Comparison of ENCODE assay signal across 23 cellular contexts in the genomic region with DNA sequence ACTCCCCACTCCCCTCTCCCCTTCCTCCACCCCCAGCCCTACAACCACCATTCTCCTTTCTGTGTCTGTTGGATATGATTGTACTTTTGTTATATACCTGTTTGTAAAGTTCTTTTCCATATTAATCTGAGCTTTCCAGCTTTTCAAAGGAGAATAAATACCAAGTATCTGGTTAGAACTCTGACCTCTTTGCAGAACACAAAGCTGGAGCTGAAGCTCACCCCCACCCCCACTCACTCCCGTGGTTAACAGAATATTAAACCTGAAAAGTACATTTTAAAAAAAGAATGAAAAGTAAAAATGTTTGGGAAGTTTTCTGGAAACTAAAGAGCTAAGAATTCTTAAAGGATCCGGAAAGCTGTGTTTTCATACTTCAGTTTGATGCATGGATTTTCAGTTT.
"Had no signal": no experiment of that assay in that cellular context is flagged by ENCODE, and none has a peak within 500 bp of the region (broad histone marks: within the 10 kb centered on the region; RNA-seq: fewer than 3 reads in every experiment).

No MANE protein-coding gene starts in this region.

- H3K4me1 ChIP-seq: adrenal gland had no signal

- H3K36me3 Mint-ChIP-seq: activated naive CD8-positive, alpha-beta T cell treated with anti-CD3 and anti-CD28 coated beads, Interleukin-2, amount 10 ng/mL, durations not matched to agents 7 days and 5 days; IgD-negative memory B cell had no signal

- H3K4me3 Mint-ChIP-seq: activated CD8-positive, alpha-beta T cell treated with anti-CD3 and anti-CD28 coated beads, Interleukin-2, amount 10 ng/mL, durations not matched to agents 7 days and 5 days; activated naive CD8-positive, alpha-beta T cell treated with anti-CD3 and anti-CD28 coated beads, Interleukin-2, amount 10 ng/mL, durations not matched to agents 7 days and 5 days; IgD-negative memory B cell had no signal

- ATAC-seq: activated CD8-positive, alpha-beta T cell treated with anti-CD3 and anti-CD28 coated beads, Interleukin-2, amount 10 ng/mL, durations not matched to agents 7 days and 5 days; PC-3; SK-N-SH treated with all-trans-retinoic acid at 6 μM for 48 hours had no signal

- H3K4me3 ChIP-seq: adrenal gland, SJSA1 had no signal

- H3K36me3 ChIP-seq: adrenal gland, SJSA1 had no signal

- H3K27me3 ChIP-seq: adrenal gland had no signal

- DNase-seq: activated CD4-positive, alpha-beta T cell treated with anti-CD3 and anti-CD28 coated beads for 48 hours; activated CD4-positive, alpha-beta T cell treated with anti-CD3 and anti-CD28 coated beads, Interleukin-2, amount 50 U/mL, for 4 hours; activated CD4-positive, CD25-positive, alpha-beta regulatory T cell treated with anti-CD3 and anti-CD28 coated beads, Interleukin-2, amount 50 U/mL, for 72 hours; activated CD8-positive, alpha-beta memory T cell treated with anti-CD3 and anti-CD28 coated beads, Interleukin-2, amount 50 U/mL, for 48 hours; activated CD8-positive, alpha-beta T cell treated with anti-CD3 and anti-CD28 coated beads, Interleukin-2, amount 10 ng/mL, durations not matched to agents 7 days and 5 days; activated naive CD4-positive, alpha-beta T cell treated with anti-CD3 and anti-CD28 coated beads, Interleukin-2, amount 50 U/mL, for 16 hours; activated naive CD8-positive, alpha-beta T cell treated with anti-CD3 and anti-CD28 coated beads, Interleukin-2, amount 10 ng/mL, durations not matched to agents 7 days and 5 days; activated T-cell treated with anti-CD3 and anti-CD28 coated beads, Interleukin-2, amount 50 U/mL, for 1 hour; anterior cingulate cortex; KG1; NCI-H1092; NCI-H1417 treated with DMSO at 0.1 percent for 48 hours; NCI-H187; NCI-H2081; NCI-H446; NCI-H524; PC-3; SHP77; SW 1271 had no signal

- H3K27ac Mint-ChIP-seq: activated CD8-positive, alpha-beta T cell treated with anti-CD3 and anti-CD28 coated beads, Interleukin-2, amount 10 ng/mL, durations not matched to agents 7 days and 5 days; activated naive CD8-positive, alpha-beta T cell treated with anti-CD3 and anti-CD28 coated beads, Interleukin-2, amount 10 ng/mL, durations not matched to agents 7 days and 5 days; IgD-negative memory B cell had no signal

- H3K9me3 Mint-ChIP-seq: activated naive CD8-positive, alpha-beta T cell treated with anti-CD3 and anti-CD28 coated beads, Interleukin-2, amount 10 ng/mL, durations not matched to agents 7 days and 5 days had no signal

- H3K9me3 ChIP-seq: adrenal gland, SJSA1 had no signal

- H3K27ac ChIP-seq: adrenal gland, SJSA1 had no signal

- H3K4me1 Mint-ChIP-seq: activated naive CD8-positive, alpha-beta T cell treated with anti-CD3 and anti-CD28 coated beads, Interleukin-2, amount 10 ng/mL, durations not matched to agents 7 days and 5 days; IgD-negative memory B cell had no signal
